Comparison of ENCODE assay signal across 8 cellular contexts in genomic region chr11:33996498-33997454, GRCh38. TPM values are rescaled to one million over a fixed set of nuclear protein-coding genes. Genes with fewer than 3 reads are reported as not detected.
DNase-seq lines count a peak whose midpoint lies in the region; ATAC-seq lines count a peak whose summit lies in the region.

No MANE protein-coding gene starts in this region.

- ATAC-seq in GM18867 (IDR thresholded peaks at IDR 0.05; ENCODE audit: unreplicated experiment) (peak; percentile 75), HG03139 (IDR thresholded peaks at IDR 0.05; ENCODE audit: unreplicated experiment) (peak; percentile 80), left colon (peak; percentile 99)

- peak; percentile 78 for DNase-seq in AG08396 (ENCODE audit: low spot score)
- DNase-seq in NCI-H226, result peak; percentile 48
- peak; percentile 62 for DNase-seq in activated CD4-positive, CD25-positive, alpha-beta regulatory T cell treated with anti-CD3 and anti-CD28 coated beads, Interleukin-2, amount 50 U/mL, for 72 hours
- peak; percentile 81 for DNase-seq in cerebellar cortex (ENCODE audit: low spot score)
- peak; percentile 59 to 72 for DNase-seq in left colon
- DNase-seq in stimulated activated CD4-positive, alpha-beta T cell treated with anti-CD3 and anti-CD28 coated beads, Interleukin-2, amount 100 ng/mL, for 48 hours, result peak; percentile 69 to 77

- intact Hi-C loops in left colon (cut with DNase I, micrococcal nuclease), result loop anchor here in 1 of 2 donors (10.0 kb wide), 1 partner anchor 368 kb away; no protein-coding TSS in a partner anchor

RNA-seq across cellular contexts. Expression of gene CAPRIN1, which starts 54.8 kb away (rescaled TPM):
- total RNA-seq in left colon, result 100 to 1,000 TPM; 150 to 166 TPM

Comparison
In these comparisons a context has a peak if more than half of its experiments do, and no peak if none do; other contexts are left out.
1. Peak in every context shown above with its lines: DNase-seq and ATAC-seq.